In the genomic region with DNA sequence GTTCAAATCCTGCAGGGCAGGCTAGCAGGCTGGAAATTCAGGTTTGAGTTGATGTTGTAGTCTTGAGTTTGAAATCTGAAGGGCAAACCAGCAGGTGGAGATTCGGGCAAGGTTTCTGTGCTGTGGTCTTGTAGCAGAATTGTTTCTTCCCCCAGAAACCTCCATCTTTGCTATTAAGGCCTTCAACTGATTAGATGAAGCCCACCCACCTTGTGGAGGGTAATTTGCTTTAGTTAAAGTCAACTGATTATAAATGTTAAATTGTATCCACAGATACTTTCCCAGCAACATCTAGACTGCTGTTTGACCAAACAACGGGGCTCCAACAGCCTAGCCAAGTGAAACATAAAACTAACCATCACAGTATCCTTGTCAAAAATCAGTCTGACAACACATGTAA, we compare ENCODE assay signal across 29 cellular contexts.
"Had no signal": no experiment of that assay in that cellular context is flagged by ENCODE, and none has a peak within 500 bp of the region (broad histone marks: within the 10 kb centered on the region; RNA-seq: fewer than 3 reads in every experiment).

No MANE protein-coding gene starts in this region.

- H3K9me3 Mint-ChIP-seq: dendritic cell treated with granulocyte-macrophage colony-stimulating factor and Interleukin-4, amounts not matched to agents 40 ng/mL and 50 ng/mL, for 4 days; effector memory CD8-positive, alpha-beta T cell; endodermal cell had no signal

- DNase-seq: colonic mucosa; cortex of kidney; dermis blood vessel endothelial cell; dorsolateral prefrontal cortex; effector CD4-positive, alpha-beta T cell; effector CD8-positive, alpha-beta T cell; effector memory CD4-positive, alpha-beta T cell; effector memory CD8-positive, alpha-beta T cell; endodermal cell; erythroblast; esophagus squamous epithelium; foreskin fibroblast; foreskin keratinocyte; foreskin melanocyte; gastrocnemius medialis; glutamatergic neuron; head of caudate nucleus; heart left ventricle; heart right ventricle had no signal

- ATAC-seq: effector memory CD8-positive, alpha-beta T cell; esophagus mucosa; foreskin keratinocyte; gastrocnemius medialis; gastroesophageal sphincter; heart left ventricle; heart right ventricle had no signal

- H3K4me1 ChIP-seq: colonic mucosa, esophagus muscularis mucosa, esophagus squamous epithelium, foreskin keratinocyte, gastrocnemius medialis, gastroesophageal sphincter, heart left ventricle, heart right ventricle had no signal

- H3K27ac ChIP-seq: colonic mucosa, coronary artery, dorsolateral prefrontal cortex, epithelial cell of prostate, esophagus muscularis mucosa, esophagus squamous epithelium, foreskin keratinocyte, gastrocnemius medialis, gastroesophageal sphincter, heart left ventricle, heart right ventricle had no signal

- H3K36me3 ChIP-seq: colonic mucosa, esophagus muscularis mucosa, esophagus squamous epithelium, gastrocnemius medialis, gastroesophageal sphincter, heart left ventricle, heart right ventricle had no signal

- H3K27ac Mint-ChIP-seq: dendritic cell treated with granulocyte-macrophage colony-stimulating factor and Interleukin-4, amounts not matched to agents 40 ng/mL and 50 ng/mL, for 4 days; effector memory CD8-positive, alpha-beta T cell; endodermal cell had no signal

- H3K27me3 ChIP-seq: colonic mucosa, esophagus muscularis mucosa, foreskin keratinocyte, gastrocnemius medialis, gastroesophageal sphincter, heart left ventricle, heart right ventricle had no signal

- H3K4me3 Mint-ChIP-seq: dendritic cell treated with granulocyte-macrophage colony-stimulating factor and Interleukin-4, amounts not matched to agents 40 ng/mL and 50 ng/mL, for 4 days; effector memory CD8-positive, alpha-beta T cell; endodermal cell had no signal

- H3K4me1 Mint-ChIP-seq: endodermal cell had no signal

- H3K4me3 ChIP-seq: colonic mucosa, coronary artery, dorsolateral prefrontal cortex, esophagus muscularis mucosa, esophagus squamous epithelium, gastrocnemius medialis, gastroesophageal sphincter, heart left ventricle, heart right ventricle had no signal

- FAIRE-seq: colon, endometrium, endothelial cell of umbilical vein, frontal cortex had no signal

- H3K9me3 ChIP-seq: colonic mucosa, esophagus muscularis mucosa, esophagus squamous epithelium, gastrocnemius medialis, gastroesophageal sphincter, heart left ventricle, heart right ventricle had no signal
